In the genomic region with DNA sequence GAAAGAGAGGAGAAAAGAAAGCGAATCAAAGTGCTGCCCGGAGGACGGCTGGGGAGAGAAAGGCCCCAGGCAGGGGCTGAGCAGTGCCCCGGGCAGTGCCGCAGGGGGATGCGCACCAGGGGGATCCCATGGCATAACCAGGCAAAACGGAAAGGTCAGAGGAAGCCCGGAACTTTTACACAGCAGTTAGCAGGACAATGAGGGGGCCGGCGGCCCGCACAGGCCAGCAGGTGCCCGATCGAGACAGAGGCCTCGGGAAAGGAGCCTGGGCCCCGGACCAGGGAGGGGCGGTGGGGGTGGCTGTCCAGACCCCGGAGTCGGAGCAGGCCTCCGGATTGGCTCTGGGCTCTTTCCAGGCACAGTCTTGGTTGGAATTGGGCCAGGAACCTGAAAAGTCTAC, we compare ENCODE assay signal across 19 cellular contexts.
"Had no signal": no experiment of that assay in that cellular context is flagged by ENCODE, and none has a peak within 500 bp of the region (broad histone marks: within the 10 kb centered on the region; RNA-seq: fewer than 3 reads in every experiment).

No MANE protein-coding gene starts in this region.

- H3K36me3 ChIP-seq: tibial nerve, vagina had no signal

- H3K4me3 Mint-ChIP-seq: activated B cell treated with CpG ODN at 0.5 μM for 24 hours; activated CD8-positive, alpha-beta T cell treated with anti-CD3 and anti-CD28 coated beads for 36 hours; activated naive CD8-positive, alpha-beta T cell treated with anti-CD3 and anti-CD28 coated beads for 36 hours; activated T-helper 17 cell treated with anti-CD3 and anti-CD28 coated beads, Interleukin-2, amount 50 U/mL, for 72 hours; memory B cell; naive B cell had no signal

- ATAC-seq: activated CD8-positive, alpha-beta T cell treated with anti-CD3 and anti-CD28 coated beads for 36 hours; activated T-helper 17 cell treated with anti-CD3 and anti-CD28 coated beads, Interleukin-2, amount 50 U/mL, for 72 hours; stimulated activated naive CD8-positive, alpha-beta T cell treated with anti-CD3 and anti-CD28 coated beads, Interleukin-15, Interleukin-2, amounts not matched to agents 100 U/mL and 50 U/mL, for 24 hours had no signal

- H3K36me3 Mint-ChIP-seq: activated naive CD8-positive, alpha-beta T cell treated with anti-CD3 and anti-CD28 coated beads for 36 hours; memory B cell; naive B cell had no signal

- H3K27me3 ChIP-seq: vagina had no signal

- H3K27ac ChIP-seq: dorsolateral prefrontal cortex, tibial nerve, vagina had no signal

- H3K4me1 ChIP-seq: vagina had no signal

- DNase-seq: activated B cell treated with CpG ODN at 0.5 μM for 24 hours; activated CD4-positive, alpha-beta T cell treated with anti-CD3 and anti-CD28 coated beads for 48 hours; activated CD8-positive, alpha-beta T cell treated with anti-CD3 and anti-CD28 coated beads for 36 hours; activated naive CD4-positive, alpha-beta T cell; activated naive CD8-positive, alpha-beta T cell treated with anti-CD3 and anti-CD28 coated beads for 36 hours; activated T-cell treated with anti-CD3 and anti-CD28 coated beads, Interleukin-2, amount 50 U/mL, for 1 hour; amygdala; central memory CD4-positive, alpha-beta T cell; dorsolateral prefrontal cortex; erythroblast; foreskin melanocyte; naive B cell; stimulated activated CD4-positive, alpha-beta T cell treated with anti-CD3 and anti-CD28 coated beads, Interleukin-12 subunit alpha, Interleukin-12 subunit beta, amount 100 ng/mL, for 4 hours; stimulated activated CD4-positive, alpha-beta T cell treated with anti-CD3 and anti-CD28 coated beads, Interleukin-1b, Interleukin-23, amount 100 ng/mL, for 48 hours; stimulated activated naive CD8-positive, alpha-beta T cell treated with anti-CD3 and anti-CD28 coated beads, Interleukin-15, Interleukin-2, amounts not matched to agents 100 U/mL and 50 U/mL, for 24 hours had no signal

- H3K27ac Mint-ChIP-seq: activated B cell treated with CpG ODN at 0.5 μM for 24 hours; activated CD8-positive, alpha-beta T cell treated with anti-CD3 and anti-CD28 coated beads for 36 hours; activated naive CD8-positive, alpha-beta T cell treated with anti-CD3 and anti-CD28 coated beads for 36 hours; activated T-helper 17 cell treated with anti-CD3 and anti-CD28 coated beads, Interleukin-2, amount 50 U/mL, for 72 hours; memory B cell had no signal

- H3K9me3 Mint-ChIP-seq: activated B cell treated with CpG ODN at 0.5 μM for 24 hours; activated CD8-positive, alpha-beta T cell treated with anti-CD3 and anti-CD28 coated beads for 36 hours; activated naive CD8-positive, alpha-beta T cell treated with anti-CD3 and anti-CD28 coated beads for 36 hours; activated T-helper 17 cell treated with anti-CD3 and anti-CD28 coated beads, Interleukin-2, amount 50 U/mL, for 72 hours; memory B cell; naive B cell had no signal

- H3K4me1 Mint-ChIP-seq: activated B cell treated with CpG ODN at 0.5 μM for 24 hours; activated naive CD8-positive, alpha-beta T cell treated with anti-CD3 and anti-CD28 coated beads for 36 hours; activated T-helper 17 cell treated with anti-CD3 and anti-CD28 coated beads, Interleukin-2, amount 50 U/mL, for 72 hours; memory B cell had no signal

- H3K4me3 ChIP-seq: dorsolateral prefrontal cortex, tibial nerve, vagina had no signal

- H3K9me3 ChIP-seq: tibial nerve, vagina had no signal
